ENCODE assay signal across 10 cellular contexts in the genomic region with DNA sequence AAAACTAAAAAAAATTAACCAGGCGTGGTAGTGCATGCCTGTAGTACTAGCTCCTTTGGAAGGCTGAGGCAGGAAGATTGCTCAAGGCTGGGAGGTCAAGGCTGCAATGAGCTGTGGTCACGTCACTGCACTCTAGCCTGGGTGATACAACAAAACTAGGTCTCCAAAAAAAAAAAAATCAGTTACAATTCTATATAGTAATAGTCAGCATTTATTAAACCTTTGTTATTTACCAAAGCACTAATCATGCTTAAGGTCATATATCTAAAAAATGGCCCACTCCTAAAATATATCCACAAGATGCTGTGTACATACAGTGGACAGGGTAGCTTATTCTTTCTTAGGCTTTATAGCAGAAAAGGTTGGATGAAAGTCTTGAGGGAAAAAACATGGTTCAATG.
"Had no signal": no experiment of that assay in that cellular context is flagged by ENCODE, and none has a peak within 500 bp of the region (broad histone marks: within the 10 kb centered on the region; RNA-seq: fewer than 3 reads in every experiment).

No MANE protein-coding gene starts in this region.

- H3K4me3 ChIP-seq: GM23248, HAP-1 had no signal

- DNase-seq: GM23248, GOT3, H7, HFFc6, Karpas-422, KBM-7 had no signal

- H3K27ac ChIP-seq: GM23248, KMS-11 had no signal

- ATAC-seq: HCT116 had no signal

- H3K4me2 ChIP-seq: KMS-11 had no signal

- FAIRE-seq: HTR-8/SVneo had no signal
